ENCODE assay signal across 34 cellular contexts in the genomic region with DNA sequence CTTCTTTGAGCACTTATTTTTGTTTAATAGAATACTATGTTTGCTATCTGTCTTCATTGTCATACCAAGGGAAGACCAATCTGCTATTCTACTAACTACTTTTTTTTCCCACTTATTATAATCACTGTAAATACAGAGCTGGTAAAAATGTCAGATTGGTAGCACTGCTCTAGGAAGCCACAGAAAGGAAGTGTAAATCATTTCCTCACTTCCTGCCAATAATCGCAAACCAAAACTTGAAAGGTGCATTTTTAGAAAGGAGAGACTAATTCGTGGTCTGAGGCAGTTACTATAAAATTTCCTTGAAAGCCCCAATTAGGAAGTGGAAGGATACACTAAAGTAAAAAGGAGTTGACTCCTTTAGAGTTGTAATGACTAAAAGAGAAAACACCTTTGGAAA. TPM values are rescaled to one million over a fixed set of nuclear protein-coding genes. Genes with fewer than 3 reads are reported as not detected.
"Had no signal": no experiment of that assay in that cellular context is flagged by ENCODE, and none has a peak within 500 bp of the region (broad histone marks: within the 10 kb centered on the region; RNA-seq: fewer than 3 reads in every experiment).

No MANE protein-coding gene starts in this region.

- H3K4me3 ChIP-seq: body of pancreas, breast epithelium, coronary artery, MG63 had no signal

- DNase-seq: activated CD4-positive, alpha-beta T cell treated with anti-CD3 and anti-CD28 coated beads for 1 hour; activated CD4-positive, alpha-beta T cell treated with anti-CD3 and anti-CD28 coated beads for 48 hours; activated CD4-positive, alpha-beta T cell treated with anti-CD3 and anti-CD28 coated beads, Interleukin-2, amount 50 U/mL, for 4 hours; activated CD4-positive, CD25-positive, alpha-beta regulatory T cell; activated CD8-positive, alpha-beta T cell treated with anti-CD3 and anti-CD28 coated beads, Interleukin-2, amount 10 ng/mL, durations not matched to agents 7 days and 5 days; activated effector memory CD4-positive, alpha-beta T cell treated with Interleukin-2 at 50 U/mL for 16 hours; activated naive CD4-positive, alpha-beta T cell treated with anti-CD3 and anti-CD28 coated beads, Interleukin-2, amount 10 ng/mL, durations not matched to agents 7 days and 5 days; activated T-cell treated with anti-CD3 and anti-CD28 coated beads, Interleukin-2, amount 50 U/mL, for 4 hours; amygdala; body of pancreas; Karpas-422; KBM-7; MG63; NCI-H1048; NCI-H1105 treated with DMSO at 0.1 percent for 48 hours; NCI-H1436; NCI-H1694; NCI-H1930; NCI-H2081 treated with DMSO at 0.1 percent for 48 hours; NCI-H226; NCI-H446 treated with DMSO at 0.1 percent for 48 hours; NCI-H524; NCI-H69; NCI-H82; OCI-M1; Right ventricle myocardium superior; SW 1271; T-helper 1 cell; T-helper 2 cell; T-helper 9 cell; WERI-Rb-1 had no signal

- H3K4me1 ChIP-seq: body of pancreas, breast epithelium had no signal

- H3K4me3 Mint-ChIP-seq: activated CD8-positive, alpha-beta T cell treated with anti-CD3 and anti-CD28 coated beads, Interleukin-2, amount 10 ng/mL, durations not matched to agents 7 days and 5 days; activated naive CD4-positive, alpha-beta T cell treated with anti-CD3 and anti-CD28 coated beads, Interleukin-2, amount 10 ng/mL, durations not matched to agents 7 days and 5 days; activated naive CD8-positive, alpha-beta T cell; activated T-cell treated with anti-CD3 and anti-CD28 coated beads, Interleukin-2, amount 50 U/mL, for 4 hours had no signal

- H3K9me3 Mint-ChIP-seq: activated naive CD4-positive, alpha-beta T cell treated with anti-CD3 and anti-CD28 coated beads, Interleukin-2, amount 10 ng/mL, durations not matched to agents 7 days and 5 days had no signal

- H3K36me3 Mint-ChIP-seq: activated naive CD4-positive, alpha-beta T cell treated with anti-CD3 and anti-CD28 coated beads, Interleukin-2, amount 10 ng/mL, durations not matched to agents 7 days and 5 days; activated naive CD8-positive, alpha-beta T cell had no signal

- ATAC-seq: activated CD8-positive, alpha-beta T cell treated with anti-CD3 and anti-CD28 coated beads, Interleukin-2, amount 10 ng/mL, durations not matched to agents 7 days and 5 days; activated T-cell treated with anti-CD3 and anti-CD28 coated beads, Interleukin-2, amount 50 U/mL, for 4 hours; body of pancreas had no signal

- H3K27ac Mint-ChIP-seq: activated CD8-positive, alpha-beta T cell treated with anti-CD3 and anti-CD28 coated beads, Interleukin-2, amount 10 ng/mL, durations not matched to agents 7 days and 5 days; activated naive CD4-positive, alpha-beta T cell treated with anti-CD3 and anti-CD28 coated beads, Interleukin-2, amount 10 ng/mL, durations not matched to agents 7 days and 5 days; activated naive CD8-positive, alpha-beta T cell had no signal

- H3K36me3 ChIP-seq: breast epithelium, MG63, WERI-Rb-1 had no signal

- H3K27me3 ChIP-seq: body of pancreas, breast epithelium, MG63 had no signal

- H3K27me3 Mint-ChIP-seq: activated naive CD4-positive, alpha-beta T cell treated with anti-CD3 and anti-CD28 coated beads, Interleukin-2, amount 10 ng/mL, durations not matched to agents 7 days and 5 days had no signal

- H3K27ac ChIP-seq: body of pancreas, breast epithelium, coronary artery, WERI-Rb-1 had no signal

- H3K9me3 ChIP-seq: body of pancreas, breast epithelium, MG63 had no signal

RNA-seq across cellular contexts. Expression of gene THSD7B, which starts 13.9 kb away (rescaled TPM):
- total RNA-seq: activated CD8-positive, alpha-beta T cell treated with anti-CD3 and anti-CD28 coated beads, Interleukin-2, amount 10 ng/mL, durations not matched to agents 7 days and 5 days; activated T-cell treated with anti-CD3 and anti-CD28 coated beads, Interleukin-2, amount 50 U/mL, for 4 hours had no signal
